In the genomic region with DNA sequence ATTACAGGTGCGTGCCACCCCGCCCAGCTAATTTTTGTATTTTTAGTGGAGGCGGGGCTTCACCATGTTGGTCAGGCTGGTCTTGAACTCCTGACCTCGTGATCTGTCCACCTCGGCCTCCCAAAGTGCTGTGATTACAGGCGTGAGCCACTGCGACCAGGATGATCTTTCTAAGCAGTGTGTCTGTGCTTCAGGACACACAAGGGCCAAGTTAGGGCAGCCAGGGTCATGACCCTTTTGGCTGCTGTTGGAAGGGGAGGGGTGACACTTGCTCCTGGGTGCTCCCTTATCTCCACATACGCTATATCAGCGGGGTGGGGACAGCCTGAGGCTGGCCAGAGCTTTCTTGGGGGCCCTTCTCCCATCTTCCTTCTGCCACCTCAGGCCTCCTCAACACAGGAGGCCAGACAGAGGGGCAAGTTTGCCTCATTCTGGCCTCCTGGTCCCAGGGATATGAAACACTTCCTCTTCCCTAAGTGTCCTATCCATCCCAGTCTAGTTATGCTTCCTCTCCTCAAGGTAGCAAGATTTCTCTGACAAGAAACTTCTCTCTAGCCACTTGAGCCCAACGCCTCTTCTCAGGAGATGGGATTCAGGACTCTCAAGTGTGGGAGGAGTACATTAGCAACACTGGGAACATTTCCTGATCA, we compare ENCODE assay signal across 12 cellular contexts. TPM values are rescaled to one million over a fixed set of nuclear protein-coding genes. Genes with fewer than 3 reads are reported as not detected.
DNase-seq lines count a peak whose midpoint lies in the region; ATAC-seq and TF ChIP-seq lines count a peak whose summit lies in the region.
"Had no signal": no experiment of that assay in that cellular context is flagged by ENCODE, and none has a peak within 500 bp of the region (broad histone marks: within the 10 kb centered on the region; RNA-seq: fewer than 3 reads in every experiment).

No MANE protein-coding gene starts in this region.

- TF ChIP-seq CTCF in Panc1 (IDR thresholded peaks at IDR 0.05) (no peak), epithelial cell of proximal tubule (conservative IDR thresholded peaks at IDR 0.05; ENCODE audit: low read depth, low read length) (no peak), sigmoid colon (IDR thresholded peaks at IDR 0.05) (no peak)

- no peak for TF ChIP-seq POLR2A in sigmoid colon (IDR thresholded peaks at IDR 0.05)

- H3K9me3 ChIP-seq in HAP-1 (no peaks in the 10 kb centered on the region), Panc1 (ENCODE audit: control insufficient read depth, insufficient read depth, low read depth, low read length) (no peaks in the 10 kb centered on the region), sigmoid colon (no peaks in the 10 kb centered on the region)
- H3K9me3 ChIP-seq: gastroesophageal sphincter, right lobe of liver had no signal

- intact Hi-C loops in Panc1 (cut with micrococcal nuclease; ENCODE audit: unreplicated experiment) (no loop called here), sigmoid colon (cut with DNase I) (no loop called here)

- CTCF ChIA-PET in Panc1 (lab: Charles Lee) = no interaction called here

- in situ Hi-C loops in HAP-1 (cut with MboI; ENCODE audit: low sequenced_read_pairs) (no loop called here), Panc1 (cut with HindIII; ENCODE audit: low pct_unique_long_range_greater_than_20kb, low sequenced_read_pairs) (no loop called here)

- no TSS peak for BruUV-seq in Panc1 (replicated peaks; lab: Mats Ljungman, UMichigan)

- H3K4me3 ChIP-seq in HAP-1 (peak overlapping the region; percentile 92), Panc1 (ENCODE audit: low read depth in 2 of 2, low read length in 2 of 2) (peak overlapping the region; percentile 90 to 96), epithelial cell of proximal tubule (ENCODE audit: low read depth, low read length) (peak overlapping the region; percentile 84), sigmoid colon (peak overlapping the region in 2 of 4 donors; percentile 80 to 94)

- H3K36me3 ChIP-seq in HAP-1 (replicated peaks) (no peaks in the 10 kb centered on the region), Panc1 (ENCODE audit: control insufficient read depth, insufficient read depth, low read length) (no peaks in the 10 kb centered on the region; the same call in 1 of the 2 replicates), sigmoid colon (no peaks in the 10 kb centered on the region)
- H3K36me3 ChIP-seq: right lobe of liver had no signal

- H3K27me3 ChIP-seq in HAP-1 (ENCODE audit: low read depth) (no peaks in the 10 kb centered on the region), Panc1 (ENCODE audit: control insufficient read depth, insufficient read depth, low read length) (no peaks in the 10 kb centered on the region), sigmoid colon (no peaks in the 10 kb centered on the region)
- H3K27me3 ChIP-seq: gastroesophageal sphincter, right lobe of liver had no signal

- H3K27ac ChIP-seq in Panc1 (ENCODE audit: low read length) = no peak overlapping the region
- peak overlapping the region in 3 of 4 donors; percentile 89 to 98 (median 91) for H3K27ac ChIP-seq in sigmoid colon

- 80 to 90% methylated on average over 10 of the region's 10 CpGs for WGBS in sigmoid colon, 2 donors

- TF ChIP-seq EP300 in sigmoid colon (IDR thresholded peaks at IDR 0.05) = no peak

- H3K4me1 ChIP-seq in HAP-1 = peaks cover 2% of the 10 kb centered on the region
- peaks cover 11% of the 10 kb centered on the region; the same call in 1 of the 2 replicates for H3K4me1 ChIP-seq in Panc1 (ENCODE audit: control insufficient read depth, insufficient read depth, low read length)
- H3K4me1 ChIP-seq in sigmoid colon = peaks cover 0 to 64% (median 49%) of the 10 kb centered on the region in 4 donors

- no peak for DNase-seq in HAP-1 (ENCODE audit: low spot score in 2 of 2)
- no peak for DNase-seq in Panc1 (ENCODE audit: low read depth, low spot score)
- DNase-seq in epithelial cell of proximal tubule (ENCODE audit: low read depth) = no peak
- DNase-seq in sigmoid colon = no peak
- DNase-seq in EL = no peak
- no peak for DNase-seq in stimulated activated CD8-positive, alpha-beta memory T cell treated with anti-CD3 and anti-CD28 coated beads, Interleukin-4, amount 100 ng/mL, for 48 hours
- DNase-seq: DMS53, NCI-H446, right lobe of liver had no signal

- ATAC-seq in Panc1 (no peak), GM21390 (IDR thresholded peaks at IDR 0.05; ENCODE audit: unreplicated experiment) (no peak)
- ATAC-seq: gastroesophageal sphincter, left lobe of liver had no signal

- POLR2A ChIA-PET in Panc1 (lab: Charles Lee) = no interaction called here

RNA-seq across cellular contexts. Expression of a gene that starts 1.9 kb away (rescaled TPM):
- total RNA-seq in Panc1 (2021; ENCODE audit: unreplicated experiment) (5.4 TPM), epithelial cell of proximal tubule (4.7 and 7.4 TPM in 2 replicates), sigmoid colon (10 to 100 TPM; 10.9 to 14.6 (median 13.9) TPM)
- polyA plus RNA-seq in Panc1 (2012; ENCODE audit: insufficient read length) = 3.5 TPM
- polyA plus RNA-seq in sigmoid colon = 1 to 10 TPM in 2 of 3 donors, under 1 TPM in 1; 0.60 to 3.5 (median 2.3) TPM

RNA-seq across cellular contexts. Expression of a gene that starts 25.3 kb away (rescaled TPM):
- total RNA-seq in Panc1 (2021; ENCODE audit: unreplicated experiment) (55.7 TPM), epithelial cell of proximal tubule (14.8 and 18.2 TPM in 2 replicates), sigmoid colon (10 to 100 TPM; 45.1 to 68.7 (median 64.4) TPM)
- polyA plus RNA-seq in Panc1 (2012; ENCODE audit: insufficient read length) = 38.1 TPM
- 10 to 100 TPM in 2 of 3 donors, 1 to 10 TPM in 1; 7.2 to 19.3 (median 11.8) TPM for polyA plus RNA-seq in sigmoid colon

RNA-seq across cellular contexts. Expression of a gene that starts 28.9 kb away (rescaled TPM):
- total RNA-seq in Panc1 (2021; ENCODE audit: unreplicated experiment) (951 TPM), epithelial cell of proximal tubule (3,182 and 3,187 TPM in 2 replicates), sigmoid colon (1,000 to 10,000 TPM; 2,502 to 5,061 (median 3,494) TPM)
- 1,315 TPM for polyA plus RNA-seq in Panc1 (2012; ENCODE audit: insufficient read length)
- polyA plus RNA-seq in sigmoid colon = 1,000 to 10,000 TPM; 2,492 to 4,552 (median 2,965) TPM

RNA-seq across cellular contexts. Expression of a gene that starts 29.1 kb away (rescaled TPM):
- 15.4 TPM for total RNA-seq in Panc1 (2021; ENCODE audit: unreplicated experiment)
- 21.1 TPM for polyA plus RNA-seq in Panc1 (2012; ENCODE audit: insufficient read length)
- 14.5 and 17.1 TPM in 2 replicates for total RNA-seq in epithelial cell of proximal tubule
- total RNA-seq in sigmoid colon = 10 to 100 TPM; 17.9 to 54.0 (median 30.2) TPM
- 10 to 100 TPM in 1 of 3 donors, 1 to 10 TPM in 2; 6.9 to 17.4 (median 7.2) TPM for polyA plus RNA-seq in sigmoid colon
